8 cellular contexts compared by ENCODE assay signal in genomic region chrX:101485212-101486064, GRCh38.
A peak's percentile ranks its signal among the peaks of the same experiment; 100 is the strongest.
DNase-seq lines count a peak whose midpoint lies in the region; ATAC-seq and TF ChIP-seq lines count a peak whose summit lies in the region.

ARMCX4 (plus strand) TSS chrX:101485456; CDS start chrX:101488590, 3,134 bp downstream.

- H3K36me3 Mint-ChIP-seq in nephron (ENCODE audit: low read depth), result peaks cover 30% of the 10 kb centered on the region

- ATAC-seq in GM19397 (IDR thresholded peaks at IDR 0.05; ENCODE audit: unreplicated experiment), result peak; percentile 63
- ATAC-seq in HG02798 (IDR thresholded peaks at IDR 0.05; ENCODE audit: poor library complexity, unreplicated experiment), result no peak

- H3K4me1 ChIP-seq in subcutaneous abdominal adipose tissue (ENCODE audit: control insufficient read depth in 5 of 5, insufficient read depth in 5 of 5, low read length in 5 of 5), result peaks cover 0 to 7% (median 3%) of the 10 kb centered on the region in 5 donors

- no peaks in the 10 kb centered on the region for H3K9me3 ChIP-seq in subcutaneous abdominal adipose tissue (ENCODE audit: control insufficient read depth in 5 of 5, low read length in 5 of 5)

- peaks cover 0 to 11% (median 2%) of the 10 kb centered on the region in 5 donors for H3K27me3 ChIP-seq in subcutaneous abdominal adipose tissue (ENCODE audit: control insufficient read depth in 5 of 5, insufficient read depth in 4 of 5, low read length in 5 of 5)

- no peak within 1 kb of the TSS for H3K27ac ChIP-seq in subcutaneous abdominal adipose tissue (ENCODE audit: low read depth, low read length)

- no peaks in the 10 kb centered on the region for H3K27me3 Mint-ChIP-seq in nephron (ENCODE audit: low read depth)

- TF ChIP-seq CTCF in fibroblast of pulmonary artery (IDR thresholded peaks at IDR 0.05; ENCODE audit: low read length, missing control alignments) (no peak), nephron (IDR thresholded peaks at IDR 0.05; ENCODE audit: unreplicated experiment in 3 of 3) (no peak)

- H3K36me3 ChIP-seq in subcutaneous abdominal adipose tissue (ENCODE audit: control insufficient read depth in 5 of 5, insufficient read depth in 5 of 5, low read length in 5 of 5), result peaks cover 0 to 2% (median 0%) of the 10 kb centered on the region in 5 donors

- H3K4me1 Mint-ChIP-seq in nephron, result peaks cover 19% of the 10 kb centered on the region

- peak within 1 kb of the TSS in 1 of 5 donors; percentile 5 for H3K9ac ChIP-seq in subcutaneous abdominal adipose tissue (ENCODE audit: low read length in 5 of 5)

- H3K4me3 Mint-ChIP-seq in nephron, result peak within 1 kb of the TSS; percentile 87 to 96 (median 92)

- H3K27ac Mint-ChIP-seq in nephron, result peak within 1 kb of the TSS; percentile 34 to 93 (median 77)

- H3K4me3 ChIP-seq in fibroblast of pulmonary artery (replicated peaks; ENCODE audit: low read depth, low read length), result peak within 1 kb of the TSS; percentile 65
- peak within 1 kb of the TSS; percentile 48 to 73 (median 58) for H3K4me3 ChIP-seq in subcutaneous abdominal adipose tissue (ENCODE audit: low read depth in 1 of 5, low read length in 5 of 5)

- peak; percentile 19 for DNase-seq in NCI-H345 treated with DMSO at 0.1 percent for 48 hours (lab: John Stamatoyannopoulos, UW; ENCODE audit: unreplicated experiment)
- peak; percentile 7 for DNase-seq in activated T-helper 1 cell treated with Interleukin-2 at 50 U/mL for 16 hours (ENCODE audit: low read depth)
- DNase-seq in fibroblast of pulmonary artery (ENCODE audit: low read depth), result peak; percentile 60
- no peak for DNase-seq in KG1 (lab: John Stamatoyannopoulos, UW)

- H3K9me3 Mint-ChIP-seq in nephron, result peaks cover 4% of the 10 kb centered on the region
